Comparison of ENCODE assay signal across 9 cellular contexts in genomic region chr1:226723640-226724532, GRCh38. TPM values are rescaled to one million over a fixed set of nuclear protein-coding genes. Genes with fewer than 3 reads are reported as not detected.
DNase-seq lines count a peak whose midpoint lies in the region; ATAC-seq and TF ChIP-seq lines count a peak whose summit lies in the region.
"Had no signal": no experiment of that assay in that cellular context is flagged by ENCODE, and none has a peak within 500 bp of the region (broad histone marks: within the 10 kb centered on the region; RNA-seq: fewer than 3 reads in every experiment).

No MANE protein-coding gene starts in this region.

- H3K18ac ChIP-seq in mesendoderm (ENCODE audit: low read length), result peak overlapping the region; percentile 2

- H3K36me3 ChIP-seq in mesendoderm (ENCODE audit: control insufficient read depth, insufficient read depth, low read length) (no peaks in the 10 kb centered on the region), colonic mucosa (no peaks in the 10 kb centered on the region)

- intact Hi-C loops in colonic mucosa (cut with DNase I), result no loop called here

- no peak for TF ChIP-seq CTCF in colonic mucosa (IDR thresholded peaks at IDR 0.05)

- no peak overlapping the region for H3K4ac ChIP-seq in mesendoderm (ENCODE audit: low read depth, low read length)

- H3K4me2 ChIP-seq in mesendoderm (ENCODE audit: low read length), result peak overlapping the region; percentile 4

- no peak overlapping the region for H4K8ac ChIP-seq in mesendoderm (ENCODE audit: low read depth, low read length)

- no peak overlapping the region for H2BK120ac ChIP-seq in mesendoderm (ENCODE audit: low read depth, low read length)

- H3K27ac ChIP-seq in mesendoderm (ENCODE audit: low read depth, low read length) (peak overlapping the region; percentile 60), colonic mucosa (no peak overlapping the region)

- H3K27me3 ChIP-seq in mesendoderm (ENCODE audit: insufficient read depth, low read length, poor library complexity) (no peaks in the 10 kb centered on the region), colonic mucosa (no peaks in the 10 kb centered on the region)

- H2BK15ac ChIP-seq in mesendoderm (replicated peaks; ENCODE audit: low read depth), result no peak overlapping the region

- peaks cover 20% of the 10 kb centered on the region for H3K79me2 ChIP-seq in mesendoderm (ENCODE audit: control insufficient read depth, insufficient read depth, low read length)

- H3K9me3 ChIP-seq in colonic mucosa, result no peaks in the 10 kb centered on the region
- H3K9me3 ChIP-seq: Caco-2 had no signal

- peak overlapping the region; percentile 71 for H3K56ac ChIP-seq in mesendoderm (ENCODE audit: low read length)

- H3K9ac ChIP-seq in mesendoderm (ENCODE audit: low read length), result peak overlapping the region; percentile 18
- no peak overlapping the region for H3K9ac ChIP-seq in colonic mucosa (ENCODE audit: low read depth in 2 of 2, low read length in 2 of 2)

- H4K5ac ChIP-seq in mesendoderm (ENCODE audit: low read length), result no peak overlapping the region

- H3K23ac ChIP-seq in mesendoderm (ENCODE audit: low read length), result no peak overlapping the region

- ATAC-seq in GM18907 (IDR thresholded peaks at IDR 0.05; ENCODE audit: unreplicated experiment) (no peak), HG03439 (IDR thresholded peaks at IDR 0.05; ENCODE audit: unreplicated experiment) (no peak)

- H3K4me1 ChIP-seq in mesendoderm (ENCODE audit: control insufficient read depth, low read depth, low read length) (peaks cover 21% of the 10 kb centered on the region), colonic mucosa (peaks cover 7% of the 10 kb centered on the region)

- H3K4me3 ChIP-seq in mesendoderm (ENCODE audit: low read length) (no peak overlapping the region), colonic mucosa (no peak overlapping the region)

- peak overlapping the region; percentile 75 for H2AK5ac ChIP-seq in mesendoderm (ENCODE audit: low read length)

- DNase-seq in activated effector memory CD4-positive, alpha-beta T cell treated with anti-CD3 and anti-CD28 coated beads, Interleukin-2, amount 50 U/mL, for 16 hours, result peak; percentile 62
- DNase-seq in activated effector memory CD4-positive, alpha-beta T cell treated with Interleukin-2 at 50 U/mL for 16 hours, result no peak
- peak; percentile 79 for DNase-seq in NCI-H345 treated with DMSO at 0.1 percent for 48 hours (lab: John Stamatoyannopoulos, UW; ENCODE audit: unreplicated experiment)
- peak; percentile 55 for DNase-seq in brain pericyte (ENCODE audit: low read depth, low spot score)
- peak; percentile 93 for DNase-seq in mesendoderm
- no peak for DNase-seq in colonic mucosa

- WGBS in mesendoderm (ENCODE audit: extremely low coverage, insufficient coverage, low lambda C conversion rate), result no CpG with 5 or more reads among the region's 13 CpGs

- peak overlapping the region; percentile 72 for H2BK5ac ChIP-seq in mesendoderm (ENCODE audit: low read length)

- H3K79me1 ChIP-seq in mesendoderm (ENCODE audit: low read length), result peaks cover 10% of the 10 kb centered on the region

RNA-seq across cellular contexts. Expression of gene ITPKB, which starts 15.2 kb away (rescaled TPM):
- polyA plus RNA-seq in mesendoderm (2013, experiment 1 of 2), result 4.7 TPM
- polyA plus RNA-seq in mesendoderm (2013, experiment 2 of 2), result 4.9 TPM
- total RNA-seq in colonic mucosa, result 10 to 100 TPM; 11.6 to 16.9 TPM

Comparison
In these comparisons a context has a peak if more than half of its experiments do, and no peak if none do; other contexts are left out.
1. DNase-seq: peak in activated effector memory CD4-positive, alpha-beta T cell treated with anti-CD3 and anti-CD28 coated beads, Interleukin-2, amount 50 U/mL, for 16 hours (single experiment), NCI-H345 treated with DMSO at 0.1 percent for 48 hours (single experiment), brain pericyte (single experiment) and mesendoderm (single experiment); none in activated effector memory CD4-positive, alpha-beta T cell treated with Interleukin-2 at 50 U/mL for 16 hours (single experiment) and colonic mucosa (single experiment).